Comparison of ENCODE assay signal across 18 cellular contexts in genomic region chr6:33259032-33259431, GRCh38.
"Had no signal": no experiment of that assay in that cellular context is flagged by ENCODE, and none has a peak within 500 bp of the region (broad histone marks: within the 10 kb centered on the region; RNA-seq: fewer than 3 reads in every experiment).

No MANE protein-coding gene starts in this region.

- H3K4me1 ChIP-seq: heart right ventricle, psoas muscle, spleen, testis, tibial nerve had no signal

- H3K4me1 Mint-ChIP-seq: nephron progenitor cell; stimulated activated memory B cell treated with anti-CD40 and anti-IgM and Interleukin-4, amounts not matched to agents 10 μg/mL and 1 μg/mL and 100 μg/mL, for 72 hours had no signal

- DNase-seq: effector memory CD8-positive, alpha-beta T cell; heart right ventricle; hypothalamus; kidney glomerular epithelial cell; naive thymus-derived CD4-positive, alpha-beta T cell; nephron progenitor cell; psoas muscle; spleen; stimulated activated CD4-positive, alpha-beta T cell treated with anti-CD3 and anti-CD28 coated beads, Interleukin-15, amount 100 ng/mL, for 24 hours; stimulated activated CD4-positive, alpha-beta T cell treated with anti-CD3 and anti-CD28 coated beads, Interleukin-1b, Interleukin-23, amount 100 ng/mL, for 48 hours; stimulated activated CD4-positive, alpha-beta T cell treated with anti-CD3 and anti-CD28 coated beads, Interleukin-4, amount 100 ng/mL, for 24 hours; testis had no signal

- H3K4me3 ChIP-seq: heart right ventricle, psoas muscle, spleen, testis, tibial nerve had no signal

- H3K27ac ChIP-seq: heart right ventricle, neutrophil, psoas muscle, spleen, testis, tibial nerve had no signal

- H3K4me3 Mint-ChIP-seq: dendritic cell treated with granulocyte-macrophage colony-stimulating factor and Interleukin-4, amounts not matched to agents 40 ng/mL and 50 ng/mL, for 4 days; effector memory CD8-positive, alpha-beta T cell; naive thymus-derived CD4-positive, alpha-beta T cell; nephron progenitor cell; stimulated activated memory B cell treated with anti-CD40 and anti-IgM and Interleukin-4, amounts not matched to agents 10 μg/mL and 1 μg/mL and 100 μg/mL, for 72 hours; stimulated activated naive CD8-positive, alpha-beta T cell treated with anti-CD3 and anti-CD28 coated beads, Interleukin-15, Interleukin-2, amounts not matched to agents 100 ng/mL and 50 ng/mL, for 24 hours had no signal

- H3K9me3 Mint-ChIP-seq: dendritic cell treated with granulocyte-macrophage colony-stimulating factor and Interleukin-4, amounts not matched to agents 40 ng/mL and 50 ng/mL, for 4 days; effector memory CD8-positive, alpha-beta T cell; naive thymus-derived CD4-positive, alpha-beta T cell; stimulated activated memory B cell treated with anti-CD40 and anti-IgM and Interleukin-4, amounts not matched to agents 10 μg/mL and 1 μg/mL and 100 μg/mL, for 72 hours; stimulated activated naive CD8-positive, alpha-beta T cell treated with anti-CD3 and anti-CD28 coated beads, Interleukin-15, Interleukin-2, amounts not matched to agents 100 ng/mL and 50 ng/mL, for 24 hours had no signal

- H3K27ac Mint-ChIP-seq: dendritic cell treated with granulocyte-macrophage colony-stimulating factor and Interleukin-4, amounts not matched to agents 40 ng/mL and 50 ng/mL, for 4 days; effector memory CD8-positive, alpha-beta T cell; naive thymus-derived CD4-positive, alpha-beta T cell; nephron progenitor cell; stimulated activated memory B cell treated with anti-CD40 and anti-IgM and Interleukin-4, amounts not matched to agents 10 μg/mL and 1 μg/mL and 100 μg/mL, for 72 hours; stimulated activated naive CD8-positive, alpha-beta T cell treated with anti-CD3 and anti-CD28 coated beads, Interleukin-15, Interleukin-2, amounts not matched to agents 100 ng/mL and 50 ng/mL, for 24 hours had no signal

- H3K9me3 ChIP-seq: neutrophil, psoas muscle, spleen, testis, tibial nerve had no signal

- H3K27me3 Mint-ChIP-seq: dendritic cell treated with granulocyte-macrophage colony-stimulating factor and Interleukin-4, amounts not matched to agents 40 ng/mL and 50 ng/mL, for 4 days; effector memory CD8-positive, alpha-beta T cell; naive thymus-derived CD4-positive, alpha-beta T cell; stimulated activated memory B cell treated with anti-CD40 and anti-IgM and Interleukin-4, amounts not matched to agents 10 μg/mL and 1 μg/mL and 100 μg/mL, for 72 hours; stimulated activated naive CD8-positive, alpha-beta T cell treated with anti-CD3 and anti-CD28 coated beads, Interleukin-15, Interleukin-2, amounts not matched to agents 100 ng/mL and 50 ng/mL, for 24 hours had no signal

- ATAC-seq: effector memory CD8-positive, alpha-beta T cell; heart right ventricle; naive thymus-derived CD4-positive, alpha-beta T cell; psoas muscle; sciatic nerve; stimulated activated memory B cell treated with anti-CD40 and anti-IgM and Interleukin-4, amounts not matched to agents 10 μg/mL and 1 μg/mL and 100 μg/mL, for 72 hours had no signal

- H3K27me3 ChIP-seq: heart right ventricle, neutrophil, spleen, testis, tibial nerve had no signal
